Comparison of ENCODE assay signal across 37 cellular contexts in genomic region chr1:27938488-27938887, GRCh38. TPM values are rescaled to one million over a fixed set of nuclear protein-coding genes. Genes with fewer than 3 reads are reported as not detected.
"Had no signal": no experiment of that assay in that cellular context is flagged by ENCODE, and none has a peak within 500 bp of the region (broad histone marks: within the 10 kb centered on the region; RNA-seq: fewer than 3 reads in every experiment).

No MANE protein-coding gene starts in this region.

- H3K4me3 Mint-ChIP-seq: activated CD4-positive, alpha-beta memory T cell treated with anti-CD3 and anti-CD28 coated beads, Interleukin-2, amount 10 ng/mL, durations not matched to agents 7 days and 5 days; activated naive CD4-positive, alpha-beta T cell treated with anti-CD3 and anti-CD28 coated beads, Interleukin-2, amount 50 U/mL, for 24 hours; activated naive CD8-positive, alpha-beta T cell treated with anti-CD3 and anti-CD28 coated beads, Interleukin-2, amount 10 ng/mL, durations not matched to agents 7 days and 5 days; activated T-cell treated with anti-CD3 and anti-CD28 coated beads, Interleukin-2, amount 50 U/mL, for 24 hours; central memory CD8-positive, alpha-beta T cell had no signal

- H3K9me3 Mint-ChIP-seq: activated CD4-positive, alpha-beta memory T cell treated with anti-CD3 and anti-CD28 coated beads, Interleukin-2, amount 10 ng/mL, durations not matched to agents 7 days and 5 days; activated naive CD4-positive, alpha-beta T cell treated with anti-CD3 and anti-CD28 coated beads, Interleukin-2, amount 50 U/mL, for 24 hours; activated naive CD8-positive, alpha-beta T cell treated with anti-CD3 and anti-CD28 coated beads, Interleukin-2, amount 10 ng/mL, durations not matched to agents 7 days and 5 days; activated T-cell treated with anti-CD3 and anti-CD28 coated beads, Interleukin-2, amount 50 U/mL, for 24 hours; activated T-helper 2 cell treated with anti-CD3 and anti-CD28 coated beads, Interferon-gamma antibody, Interleukin-2, Interleukin-4, amounts not matched to agents 10 μg/mL and 5 μg/mL and 100 μg/mL, durations not matched to agents 14 hours and 24 hours and 36 hours; central memory CD8-positive, alpha-beta T cell had no signal

- ATAC-seq: Right ventricle myocardium inferior, SK-N-SH treated with all-trans-retinoic acid at 6 μM for 48 hours had no signal

- DNase-seq: activated CD4-positive, alpha-beta memory T cell treated with anti-CD3 and anti-CD28 coated beads, Interleukin-2, amount 10 ng/mL, durations not matched to agents 7 days and 5 days; activated CD4-positive, alpha-beta T cell treated with anti-CD3 and anti-CD28 coated beads for 1 hour; activated CD4-positive, alpha-beta T cell treated with anti-CD3 and anti-CD28 coated beads for 48 hours; activated CD4-positive, CD25-positive, alpha-beta regulatory T cell; activated gamma-delta T cell; activated naive CD4-positive, alpha-beta T cell treated with Interleukin-2 at 50 U/mL for 16 hours; activated naive CD8-positive, alpha-beta T cell treated with anti-CD3 and anti-CD28 coated beads, Interleukin-2, amount 10 ng/mL, durations not matched to agents 7 days and 5 days; activated T-cell treated with anti-CD3 and anti-CD28 coated beads, Interleukin-2, amount 50 U/mL, for 24 hours; amygdala; Kasumi-1; MG63; NCI-H1092 treated with DMSO at 0.1 percent for 48 hours; NCI-H1417; NCI-H146; NCI-H187; NCI-H2029 treated with DMSO at 0.1 percent for 48 hours; NCI-H2107; NCI-H2171; NCI-H510A; NCI-H526; NCI-H748 treated with DMSO at 0.1 percent for 48 hours; PC-9; SIG-M5; SW 1271; T-helper 1 cell; T-helper 2 cell; T-helper 9 cell; WERI-Rb-1 had no signal

- H3K27ac Mint-ChIP-seq: activated CD4-positive, alpha-beta memory T cell treated with anti-CD3 and anti-CD28 coated beads, Interleukin-2, amount 10 ng/mL, durations not matched to agents 7 days and 5 days; activated naive CD4-positive, alpha-beta T cell treated with anti-CD3 and anti-CD28 coated beads, Interleukin-2, amount 50 U/mL, for 24 hours; activated naive CD8-positive, alpha-beta T cell treated with anti-CD3 and anti-CD28 coated beads, Interleukin-2, amount 10 ng/mL, durations not matched to agents 7 days and 5 days; activated T-cell treated with anti-CD3 and anti-CD28 coated beads, Interleukin-2, amount 50 U/mL, for 24 hours; activated T-helper 2 cell treated with anti-CD3 and anti-CD28 coated beads, Interferon-gamma antibody, Interleukin-2, Interleukin-4, amounts not matched to agents 10 μg/mL and 5 μg/mL and 100 μg/mL, durations not matched to agents 14 hours and 24 hours and 36 hours had no signal

- H3K9me3 ChIP-seq: ascending aorta, MG63 had no signal

- H3K4me2 ChIP-seq: PC-9 had no signal

- H3K4me3 ChIP-seq: ascending aorta, cardiac muscle cell, MG63, PC-9 had no signal

- H2AFZ ChIP-seq: PC-9 had no signal

- H3K27ac ChIP-seq: ascending aorta, cardiac muscle cell, PC-9, RWPE1, WERI-Rb-1 had no signal

- H3K4me1 ChIP-seq: ascending aorta had no signal

- H3K36me3 ChIP-seq: ascending aorta, cardiac muscle cell, MG63, WERI-Rb-1 had no signal

- H3K36me3 Mint-ChIP-seq: activated naive CD4-positive, alpha-beta T cell treated with anti-CD3 and anti-CD28 coated beads, Interleukin-2, amount 50 U/mL, for 24 hours; activated naive CD8-positive, alpha-beta T cell treated with anti-CD3 and anti-CD28 coated beads, Interleukin-2, amount 10 ng/mL, durations not matched to agents 7 days and 5 days had no signal

- H3K27me3 ChIP-seq: ascending aorta, cardiac muscle cell, MG63 had no signal

RNA-seq across cellular contexts. Expression of gene SMPDL3B, which starts 3.7 kb away (rescaled TPM):
- total RNA-seq: ascending aorta, Right ventricle myocardium inferior had no signal

RNA-seq across cellular contexts. Expression of gene XKR8, which starts 21.3 kb away (rescaled TPM):
- total RNA-seq: SK-MEL-5 had no signal
